ENCODE assay signal across 22 cellular contexts in genomic region chr2:201968045-201968444, GRCh38.
DNase-seq lines count a peak whose midpoint lies in the region; ATAC-seq, FAIRE-seq and TF ChIP-seq lines count a peak whose summit lies in the region.
"Had no signal": no experiment of that assay in that cellular context is flagged by ENCODE, and none has a peak within 500 bp of the region (broad histone marks: within the 10 kb centered on the region; RNA-seq: fewer than 3 reads in every experiment).

No MANE protein-coding gene starts in this region.

- no peak for TF ChIP-seq POLR2A in body of pancreas (IDR thresholded peaks at IDR 0.05)
- no peak for TF ChIP-seq POLR2A in heart left ventricle (IDR thresholded peaks at IDR 0.05)

- no peak overlapping the region for H3K4me3 Mint-ChIP-seq in brain
- no peak overlapping the region for H3K4me3 Mint-ChIP-seq in progenitor cell of endocrine pancreas (ENCODE audit: low read depth)
- H3K4me3 Mint-ChIP-seq in activated T-helper 1 cell treated with anti-CD3 and anti-CD28 coated beads, Interleukin-12 subunit alpha, Interleukin-12 subunit beta, Interleukin-2, Interleukin-4 antibody, amounts not matched to agents 30 ng/mL and 10 ng/mL and 1 ng/mL, durations not matched to agents 14 hours and 24 hours and 36 hours = no peak overlapping the region
- H3K4me3 Mint-ChIP-seq: CD8-positive, alpha-beta T cell had no signal

- H3K79me2 ChIP-seq in hepatocyte = no peaks in the 10 kb centered on the region

- H3K27me3 ChIP-seq in hepatocyte (no peaks in the 10 kb centered on the region), body of pancreas (no peaks in the 10 kb centered on the region), heart left ventricle (no peaks in the 10 kb centered on the region)
- H3K27me3 ChIP-seq: BE2C had no signal

- FAIRE-seq in RCC 7860 (lab: Jason Lieb, UNC) = no peak
- FAIRE-seq: A549, D721Med, G401.6, GM12891, HTR-8/SVneo had no signal

- H4K20me1 ChIP-seq in hepatocyte (ENCODE audit: insufficient read depth, poor library complexity, severe bottlenecking) = no peaks in the 10 kb centered on the region

- H3K4me1 Mint-ChIP-seq in brain (peaks cover 75% of the 10 kb centered on the region), progenitor cell of endocrine pancreas (ENCODE audit: low read depth) (peaks cover 30% of the 10 kb centered on the region)
- H3K4me1 Mint-ChIP-seq in activated T-helper 1 cell treated with anti-CD3 and anti-CD28 coated beads, Interleukin-12 subunit alpha, Interleukin-12 subunit beta, Interleukin-2, Interleukin-4 antibody, amounts not matched to agents 30 ng/mL and 10 ng/mL and 1 ng/mL, durations not matched to agents 14 hours and 24 hours and 36 hours (ENCODE audit: low read depth) = no peaks in the 10 kb centered on the region

- peak overlapping the region in 4 of 5 experiments; percentile 14 to 78 (median 54) for H3K27ac Mint-ChIP-seq in brain
- peak overlapping the region; percentile 16 for H3K27ac Mint-ChIP-seq in progenitor cell of endocrine pancreas
- no peak overlapping the region for H3K27ac Mint-ChIP-seq in activated T-helper 1 cell treated with anti-CD3 and anti-CD28 coated beads, Interleukin-12 subunit alpha, Interleukin-12 subunit beta, Interleukin-2, Interleukin-4 antibody, amounts not matched to agents 30 ng/mL and 10 ng/mL and 1 ng/mL, durations not matched to agents 14 hours and 24 hours and 36 hours
- H3K27ac Mint-ChIP-seq: CD8-positive, alpha-beta T cell had no signal

- no peaks in the 10 kb centered on the region for H3K9me2 ChIP-seq in hepatocyte (replicated peaks; ENCODE audit: insufficient read depth)

- H3K4me1 ChIP-seq in hepatocyte (ENCODE audit: insufficient read depth) (peaks cover 25% of the 10 kb centered on the region), mucosa of descending colon (ENCODE audit: low read depth) (no peaks in the 10 kb centered on the region), body of pancreas (no peaks in the 10 kb centered on the region), heart left ventricle (peaks cover 0 to 10% (median 0%) of the 10 kb centered on the region in 12 donors)
- H3K4me1 ChIP-seq: A549 had no signal

- no peaks in the 10 kb centered on the region for H3K36me3 Mint-ChIP-seq in brain
- no peaks in the 10 kb centered on the region for H3K36me3 Mint-ChIP-seq in progenitor cell of endocrine pancreas (ENCODE audit: insufficient read depth)
- H3K36me3 Mint-ChIP-seq in activated T-helper 1 cell treated with anti-CD3 and anti-CD28 coated beads, Interleukin-12 subunit alpha, Interleukin-12 subunit beta, Interleukin-2, Interleukin-4 antibody, amounts not matched to agents 30 ng/mL and 10 ng/mL and 1 ng/mL, durations not matched to agents 14 hours and 24 hours and 36 hours (ENCODE audit: low read depth) = no peaks in the 10 kb centered on the region
- H3K36me3 Mint-ChIP-seq: CD8-positive, alpha-beta T cell had no signal

- no peak for DNase-seq in hepatocyte (ENCODE audit: low spot score)
- DNase-seq in mucosa of descending colon = no peak
- DNase-seq in progenitor cell of endocrine pancreas (ENCODE audit: low spot score, unreplicated experiment) = no peak
- DNase-seq in body of pancreas = no peak
- DNase-seq in heart left ventricle = no peak
- no peak for DNase-seq in activated T-helper 1 cell treated with anti-CD3 and anti-CD28 coated beads, Interleukin-12 subunit alpha, Interleukin-12 subunit beta, Interleukin-2, Interleukin-4 antibody, amounts not matched to agents 30 ng/mL and 10 ng/mL and 1 ng/mL, durations not matched to agents 14 hours and 24 hours and 36 hours (ENCODE audit: low spot score)
- no peak for DNase-seq in RCC 7860 (ENCODE audit: low spot score)
- DNase-seq: BE2C; CD8-positive, alpha-beta T cell; COR-L47; DMS153; DMS79 treated with DMSO at 0.1 percent for 48 hours; EL; GOT3; HCEC 1CT had no signal

- H3K9me3 Mint-ChIP-seq in brain (peaks cover 0 to 5% (median 2%) of the 10 kb centered on the region in 5 experiments), progenitor cell of endocrine pancreas (ENCODE audit: low read depth) (no peaks in the 10 kb centered on the region)
- H3K9me3 Mint-ChIP-seq in activated T-helper 1 cell treated with anti-CD3 and anti-CD28 coated beads, Interleukin-12 subunit alpha, Interleukin-12 subunit beta, Interleukin-2, Interleukin-4 antibody, amounts not matched to agents 30 ng/mL and 10 ng/mL and 1 ng/mL, durations not matched to agents 14 hours and 24 hours and 36 hours = no peaks in the 10 kb centered on the region
- H3K9me3 Mint-ChIP-seq: CD8-positive, alpha-beta T cell had no signal

- 57% methylated on average over 5 of the region's 6 CpGs for WGBS in hepatocyte (ENCODE audit: low lambda C conversion rate, missing lambda C conversion rate)
- WGBS in body of pancreas, 2 donors = 67 to 78% methylated on average over 4 to 6 of the region's 6 CpGs
- 89 to 96% (median 92%) methylated on average over 6 of the region's 6 CpGs for WGBS in heart left ventricle, 4 donors

- no peaks in the 10 kb centered on the region for H3K36me3 ChIP-seq in hepatocyte (replicated peaks; ENCODE audit: insufficient read depth, low read depth)
- H3K36me3 ChIP-seq in mucosa of descending colon (ENCODE audit: low read depth) = no peaks in the 10 kb centered on the region
- H3K36me3 ChIP-seq in body of pancreas (replicated peaks in 1 of 2; ENCODE audit: insufficient read depth in 1 of 2, low read depth in 2 of 2) = no peaks in the 10 kb centered on the region
- no peaks in the 10 kb centered on the region for H3K36me3 ChIP-seq in heart left ventricle
- H3K36me3 ChIP-seq: BE2C had no signal

- no peak overlapping the region for H3K4me2 ChIP-seq in hepatocyte
- H3K4me2 ChIP-seq: A549 had no signal

- no peaks in the 10 kb centered on the region for H3K27me3 Mint-ChIP-seq in brain
- H3K27me3 Mint-ChIP-seq in progenitor cell of endocrine pancreas = no peaks in the 10 kb centered on the region
- H3K27me3 Mint-ChIP-seq in activated T-helper 1 cell treated with anti-CD3 and anti-CD28 coated beads, Interleukin-12 subunit alpha, Interleukin-12 subunit beta, Interleukin-2, Interleukin-4 antibody, amounts not matched to agents 30 ng/mL and 10 ng/mL and 1 ng/mL, durations not matched to agents 14 hours and 24 hours and 36 hours (ENCODE audit: insufficient read depth) = peaks cover 5% of the 10 kb centered on the region

- H3K27ac ChIP-seq in hepatocyte (peak overlapping the region; percentile 68), body of pancreas (no peak overlapping the region), heart left ventricle (no peak overlapping the region)
- H3K27ac ChIP-seq: A549, C4-2B had no signal

- H3K9me3 ChIP-seq in hepatocyte (ENCODE audit: low read depth) (no peaks in the 10 kb centered on the region), mucosa of descending colon (no peaks in the 10 kb centered on the region), body of pancreas (no peaks in the 10 kb centered on the region), heart left ventricle (no peaks in the 10 kb centered on the region)
- H3K9me3 ChIP-seq: A549, BE2C had no signal

- peak; percentile 34 for ATAC-seq in mucosa of descending colon
- ATAC-seq in body of pancreas = no peak
- no peak for ATAC-seq in heart left ventricle
- ATAC-seq: A549; CD8-positive, alpha-beta T cell had no signal

- TF ChIP-seq CTCF in brain (conservative IDR thresholded peaks at IDR 0.05) (no peak), hepatocyte (IDR thresholded peaks at IDR 0.05; ENCODE audit: poor library complexity) (no peak), mucosa of descending colon (IDR thresholded peaks at IDR 0.05) (no peak), progenitor cell of endocrine pancreas (IDR thresholded peaks at IDR 0.05; ENCODE audit: unreplicated experiment) (no peak), body of pancreas (IDR thresholded peaks at IDR 0.05) (no peak), heart left ventricle (IDR thresholded peaks at IDR 0.05) (no peak)

- intact Hi-C loops in mucosa of descending colon (cut with DNase I, micrococcal nuclease) (no loop called here), body of pancreas (cut with DNase I) (no loop called here), heart left ventricle (cut with DNase I) (no loop called here)
- intact Hi-C loops in activated T-helper 1 cell treated with anti-CD3 and anti-CD28 coated beads, Interleukin-12 subunit alpha, Interleukin-12 subunit beta, Interleukin-2, Interleukin-4 antibody, amounts not matched to agents 30 ng/mL and 10 ng/mL and 1 ng/mL, durations not matched to agents 14 hours and 24 hours and 36 hours (cut with micrococcal nuclease) = no loop called here

- no peak overlapping the region for H2AFZ ChIP-seq in hepatocyte

- H3K4me3 ChIP-seq in hepatocyte (no peak overlapping the region), mucosa of descending colon (no peak overlapping the region), body of pancreas (no peak overlapping the region), heart left ventricle (no peak overlapping the region)
- H3K4me3 ChIP-seq: A549 had no signal
